8 cellular contexts compared by ENCODE assay signal in the genomic region with DNA sequence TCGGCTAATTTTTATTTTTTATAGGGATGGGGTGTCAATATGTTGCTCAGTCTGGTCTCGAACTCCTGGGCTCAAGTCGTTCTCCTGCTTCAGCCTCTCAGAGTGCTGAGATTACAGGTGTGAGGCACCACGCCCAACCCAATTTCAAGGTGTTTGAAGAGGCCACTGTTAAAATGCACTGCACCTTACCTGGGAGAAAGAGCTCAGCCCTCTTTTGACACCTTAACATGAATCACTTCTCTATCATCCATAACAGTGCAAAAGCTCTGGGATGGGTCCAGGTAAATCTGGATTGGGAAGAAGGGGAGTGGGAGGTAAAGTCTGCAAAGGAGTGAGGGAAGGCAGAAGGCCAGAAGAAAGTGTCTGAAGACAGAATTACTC. TPM values are rescaled to one million over a fixed set of nuclear protein-coding genes. Genes with fewer than 3 reads are reported as not detected.
DNase-seq lines count a peak whose midpoint lies in the region; ATAC-seq and TF ChIP-seq lines count a peak whose summit lies in the region.

No MANE protein-coding gene starts in this region.

- H3K9ac ChIP-seq in HUES64 (ENCODE audit: low read depth, low read length) (peak overlapping the region; percentile 96; the same call in 1 of the 2 replicates), mammary epithelial cell (ENCODE audit: insufficient read depth, low read length) (no peak overlapping the region), mucosa of stomach (ENCODE audit: low read length) (peak overlapping the region; percentile 82)

- H3K9me3 ChIP-seq in A673 (ENCODE audit: low read depth, low read length, poor library complexity, severe bottlenecking) (no peaks in the 10 kb centered on the region), HUES64 (ENCODE audit: insufficient read depth, low read depth, low read length) (no peaks in the 10 kb centered on the region), mammary epithelial cell (replicated peaks; ENCODE audit: insufficient read depth, low read length) (no peaks in the 10 kb centered on the region), mucosa of stomach (ENCODE audit: control insufficient read depth, low read length) (no peaks in the 10 kb centered on the region)

- ATAC-seq in HG03571 (IDR thresholded peaks at IDR 0.05; ENCODE audit: unreplicated experiment): no peak
- no peak for ATAC-seq in HG02763 (IDR thresholded peaks at IDR 0.05; ENCODE audit: unreplicated experiment)

- no peak overlapping the region for H3K27ac ChIP-seq in A673 (ENCODE audit: low read depth, low read length, poor library complexity, severe bottlenecking)
- H3K27ac ChIP-seq in HUES64 (ENCODE audit: low read depth, low read length): no peak overlapping the region; the same call in 1 of the 2 replicates
- no peak overlapping the region for H3K27ac ChIP-seq in mammary epithelial cell (ENCODE audit: insufficient read depth, low read depth, low read length)

- no peak for TF ChIP-seq CTCF in A673 (conservative IDR thresholded peaks at IDR 0.05; ENCODE audit: low read depth, low read length)
- TF ChIP-seq CTCF in mammary epithelial cell (conservative IDR thresholded peaks at IDR 0.05 in 1 of 2, IDR thresholded peaks at IDR 0.05 in 1 of 2; ENCODE audit: extremely low read depth in 1 of 2, insufficient read depth in 1 of 2, low read depth in 1 of 2, low read length in 2 of 2): no peak

- POLR2A ChIA-PET in A673 (lab: Charles Lee; ENCODE audit: low non-redundant PET): no interaction called here

- in situ Hi-C loops in mammary epithelial cell (cut with MboI; ENCODE audit: low sequenced_read_pairs in 2 of 2): no loop called here

- DNase-seq in A673 (ENCODE audit: low spot score) (no peak), mammary epithelial cell (no peak), NCI-H1417 (lab: John Stamatoyannopoulos, UW) (no peak), SK-N-DZ (ENCODE audit: low spot score) (no peak)

- dilution Hi-C loops in mammary epithelial cell (cut with HindIII; ENCODE audit: low sequenced_read_pairs): no loop called here

- H2AFZ ChIP-seq in mammary epithelial cell (ENCODE audit: low read depth, low read length): peak overlapping the region; percentile 84

- CTCF ChIA-PET in A673 (lab: Charles Lee) (interaction anchor here (1.1 to 1.7 kb wide), 2 partner anchors 47 to 67 kb away, joined by 4 read pairs; a partner anchor contains a TSS), mammary epithelial cell (lab: Charles Lee; ENCODE audit: low non-redundant PET) (interaction anchor here (0.6 to 1.2 kb wide), 4 partner anchors 9 to 90 kb away, joined by 4 to 11 read pairs (median 4); no protein-coding TSS in a partner anchor)

- peaks cover 43% of the 10 kb centered on the region for H3K79me2 ChIP-seq in mammary epithelial cell (ENCODE audit: insufficient read depth, low read length)

- intact Hi-C loops in A673 (cut with micrococcal nuclease; ENCODE audit: unreplicated experiment): no loop called here
- intact Hi-C loops in mammary epithelial cell (cut with micrococcal nuclease): loop anchor here (1.0 kb wide), 4 partner anchors 22 to 67 kb away; a partner anchor contains a TSS

- BruUV-seq in A673 (replicated peaks; lab: Mats Ljungman, UMichigan) (no TSS peak), mammary epithelial cell (replicated peaks; lab: Mats Ljungman, UMichigan) (no TSS peak)

- no peaks in the 10 kb centered on the region for H4K20me1 ChIP-seq in mammary epithelial cell (ENCODE audit: insufficient read depth, low read length)

- H3K27me3 ChIP-seq in A673 (replicated peaks; ENCODE audit: insufficient read depth, low read depth, low read length, poor library complexity) (no peaks in the 10 kb centered on the region), HUES64 (ENCODE audit: insufficient read depth, low read length) (no peaks in the 10 kb centered on the region), mammary epithelial cell (ENCODE audit: insufficient read depth, low read length) (no peaks in the 10 kb centered on the region), mucosa of stomach (ENCODE audit: control insufficient read depth, insufficient read depth, low read length) (no peaks in the 10 kb centered on the region)

- H3K4me2 ChIP-seq in mammary epithelial cell (ENCODE audit: insufficient read depth, low read depth, low read length): peak overlapping the region; percentile 81

- H3K4me1 ChIP-seq in A673 (ENCODE audit: insufficient read depth, low read length, poor library complexity, severe bottlenecking) (no peaks in the 10 kb centered on the region), HUES64 (ENCODE audit: insufficient read depth, low read length) (no peaks in the 10 kb centered on the region), mammary epithelial cell (ENCODE audit: insufficient read depth, low read length) (peaks cover 16% of the 10 kb centered on the region), mucosa of stomach (ENCODE audit: control insufficient read depth, insufficient read depth, low read length) (peaks cover 23% of the 10 kb centered on the region)

- H3K36me3 ChIP-seq in A673 (ENCODE audit: insufficient read depth, low read length, poor library complexity, severe bottlenecking) (peaks cover 18% of the 10 kb centered on the region), HUES64 (ENCODE audit: insufficient read depth, low read length) (peaks cover 18% of the 10 kb centered on the region), mammary epithelial cell (ENCODE audit: insufficient read depth, low read length) (peaks cover 9% of the 10 kb centered on the region), mucosa of stomach (ENCODE audit: control insufficient read depth, insufficient read depth, low read length) (peaks cover 13% of the 10 kb centered on the region)

- 87% methylated on average over 4 of the region's 4 CpGs for WGBS in HUES64
- WGBS in mammary epithelial cell (ENCODE audit: low coverage, missing lambda C conversion rate): 86% methylated on average over 3 of the region's 4 CpGs

- peak overlapping the region; percentile 99 for H3K4me3 ChIP-seq in A673 (ENCODE audit: low read depth, low read length, poor library complexity, severe bottlenecking)
- H3K4me3 ChIP-seq in HUES64 (ENCODE audit: low read length): peak overlapping the region; percentile 96
- H3K4me3 ChIP-seq in mammary epithelial cell (replicated peaks in 1 of 3; ENCODE audit: insufficient read depth in 1 of 3, low read depth in 2 of 3, low read length in 3 of 3): peak overlapping the region; percentile 59 to 89 (median 83)
- H3K4me3 ChIP-seq in mucosa of stomach (ENCODE audit: low read length): peak overlapping the region; percentile 63

RNA-seq across cellular contexts. Expression of a gene that starts 0.6 kb away (rescaled TPM):
- total RNA-seq in A673 (2021): 34.5 and 38.2 TPM in 2 replicates
- polyA plus RNA-seq in HUES64 (2013, experiment 1 of 2): 19.4 TPM
- polyA plus RNA-seq in HUES64 (2013, experiment 2 of 2): 19.5 TPM
- total RNA-seq in mammary epithelial cell: 10 to 100 TPM; 38.0 to 44.9 TPM
- polyA plus RNA-seq in mammary epithelial cell: 13.9 TPM
- polyA minus RNA-seq in mammary epithelial cell: 23.8 TPM
- polyA plus RNA-seq in SK-N-DZ (2014; cell fraction: cytosol; rRNA removed): 15.7 and 20.7 TPM in 2 replicates
- 17.6 and 21.2 TPM in 2 replicates for polyA plus RNA-seq in SK-N-DZ (2014; cell fraction: nucleus; rRNA removed)

RNA-seq across cellular contexts. Expression of a gene that starts 44.7 kb away (rescaled TPM):
- total RNA-seq in A673 (2021): 12.3 and 16.4 TPM in 2 replicates
- 10.2 TPM for polyA plus RNA-seq in HUES64 (2013, experiment 1 of 2)
- polyA plus RNA-seq in HUES64 (2013, experiment 2 of 2): 10.8 TPM
- 10 to 100 TPM in 1 of 2 donors, 1 to 10 TPM in 1; 9.2 to 11.1 TPM for total RNA-seq in mammary epithelial cell
- 5.4 TPM for polyA plus RNA-seq in mammary epithelial cell
- polyA minus RNA-seq in mammary epithelial cell: 14.1 TPM
- 8.2 and 8.3 TPM in 2 replicates for polyA plus RNA-seq in SK-N-DZ (2014; cell fraction: cytosol; rRNA removed)
- 11.1 and 15.4 TPM in 2 replicates for polyA plus RNA-seq in SK-N-DZ (2014; cell fraction: nucleus; rRNA removed)

RNA-seq across cellular contexts. Expression of a gene that starts 47.5 kb away (rescaled TPM):
- 22.3 and 23.3 TPM in 2 replicates for total RNA-seq in A673 (2021)
- 27.5 TPM for polyA plus RNA-seq in HUES64 (2013, experiment 1 of 2)
- 26.6 TPM for polyA plus RNA-seq in HUES64 (2013, experiment 2 of 2)
- total RNA-seq in mammary epithelial cell: 10 to 100 TPM; 16.0 to 26.2 TPM
- polyA plus RNA-seq in mammary epithelial cell: 10.3 TPM
- 29.6 TPM for polyA minus RNA-seq in mammary epithelial cell
- polyA plus RNA-seq in SK-N-DZ (2014; cell fraction: cytosol; rRNA removed): 8.1 and 12.5 TPM in 2 replicates
- polyA plus RNA-seq in SK-N-DZ (2014; cell fraction: nucleus; rRNA removed): 7.0 and 9.4 TPM in 2 replicates
